Comparison of ENCODE assay signal across 15 cellular contexts in the genomic region with DNA sequence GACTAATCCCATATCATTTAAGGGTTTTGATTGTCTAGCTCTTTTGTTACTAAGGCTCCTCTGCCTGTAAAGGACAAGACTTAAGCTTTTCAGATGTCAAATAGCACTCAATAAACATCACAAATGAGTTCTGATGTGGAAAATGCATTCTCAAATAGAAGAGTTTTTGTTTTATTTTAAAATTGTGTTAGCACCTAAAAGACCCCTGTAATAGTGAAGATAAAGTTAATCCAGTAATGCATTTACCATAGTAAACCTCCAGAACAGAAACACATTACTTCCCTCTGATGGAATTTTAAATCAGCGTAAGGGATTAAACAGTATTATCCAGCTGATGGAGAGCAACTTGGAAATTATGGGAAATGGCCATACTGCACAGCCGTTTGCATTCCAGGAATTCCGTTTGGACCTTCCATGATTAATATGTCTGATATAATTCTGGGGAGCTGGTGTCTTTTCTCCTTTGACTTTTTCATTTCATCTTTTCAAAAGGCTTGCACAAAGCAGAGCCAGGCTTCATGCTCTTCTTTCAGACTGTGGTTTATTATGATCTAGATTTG.
A peak's percentile ranks its signal among the peaks of the same experiment; 100 is the strongest.
DNase-seq lines count a peak whose midpoint lies in the region; ATAC-seq and TF ChIP-seq lines count a peak whose summit lies in the region.
"Had no signal": no experiment of that assay in that cellular context is flagged by ENCODE, and none has a peak within 500 bp of the region (broad histone marks: within the 10 kb centered on the region; RNA-seq: fewer than 3 reads in every experiment).

No MANE protein-coding gene starts in this region.

- intact Hi-C loops in left colon (cut with DNase I, micrococcal nuclease): no loop called here
- intact Hi-C loops in activated T-helper 2 cell treated with anti-CD3 and anti-CD28 coated beads, Interferon-gamma antibody, Interleukin-2, Interleukin-4, amounts not matched to agents 10 μg/mL and 5 μg/mL and 100 μg/mL, durations not matched to agents 14 hours and 24 hours and 36 hours (cut with micrococcal nuclease): no loop called here

- TF ChIP-seq CTCF in fibroblast of villous mesenchyme (IDR thresholded peaks at IDR 0.05; ENCODE audit: insufficient read depth, low read depth, low read length): no peak

- H3K4me1 ChIP-seq in HUES6 (ENCODE audit: control insufficient read depth, insufficient read depth, low read length): peaks cover 8% of the 10 kb centered on the region; the same call in 1 of the 2 replicates
- H3K4me1 ChIP-seq: BLaER1, Caco-2 had no signal

- H3K27me3 ChIP-seq in HUES6 (ENCODE audit: control insufficient read depth, insufficient read depth, low read length): no peaks in the 10 kb centered on the region
- H3K27me3 ChIP-seq: BLaER1 had no signal

- H3K36me3 Mint-ChIP-seq in activated T-helper 2 cell treated with anti-CD3 and anti-CD28 coated beads, Interferon-gamma antibody, Interleukin-2, Interleukin-4, amounts not matched to agents 10 μg/mL and 5 μg/mL and 100 μg/mL, durations not matched to agents 14 hours and 24 hours and 36 hours (ENCODE audit: low read depth): no peaks in the 10 kb centered on the region

- DNase-seq in A172 (ENCODE audit: low spot score): peak; percentile 30
- peak; percentile 7 for DNase-seq in fibroblast of villous mesenchyme (ENCODE audit: low read depth)
- DNase-seq in NCI-H2196 treated with DMSO at 0.1 percent for 48 hours (lab: John Stamatoyannopoulos, UW; ENCODE audit: unreplicated experiment): no peak
- DNase-seq in left colon: no peak
- DNase-seq in activated T-helper 2 cell treated with anti-CD3 and anti-CD28 coated beads, Interferon-gamma antibody, Interleukin-2, Interleukin-4, amounts not matched to agents 10 μg/mL and 5 μg/mL and 100 μg/mL, durations not matched to agents 14 hours and 24 hours and 36 hours (ENCODE audit: low spot score): no peak
- DNase-seq: AML-193; Caco-2; CD8-positive, alpha-beta memory T cell; DMS53 had no signal

- 0 out of 2 replicates have a peak, but pooled peaks cover 2% of the 10 kb centered on the region for H3K9me3 ChIP-seq in HUES6 (ENCODE audit: control insufficient read depth, insufficient read depth, low read depth, low read length)
- H3K9me3 ChIP-seq: BLaER1, Caco-2 had no signal

- peaks cover 8% of the 10 kb centered on the region for H3K27me3 Mint-ChIP-seq in activated T-helper 2 cell treated with anti-CD3 and anti-CD28 coated beads, Interferon-gamma antibody, Interleukin-2, Interleukin-4, amounts not matched to agents 10 μg/mL and 5 μg/mL and 100 μg/mL, durations not matched to agents 14 hours and 24 hours and 36 hours (ENCODE audit: low read depth)
- H3K27me3 Mint-ChIP-seq: CD8-positive, alpha-beta memory T cell had no signal

- H3K4me3 Mint-ChIP-seq in activated T-helper 2 cell treated with anti-CD3 and anti-CD28 coated beads, Interferon-gamma antibody, Interleukin-2, Interleukin-4, amounts not matched to agents 10 μg/mL and 5 μg/mL and 100 μg/mL, durations not matched to agents 14 hours and 24 hours and 36 hours (ENCODE audit: low read depth): no peak overlapping the region
- H3K4me3 Mint-ChIP-seq: CD8-positive, alpha-beta memory T cell had no signal

- no peak overlapping the region for H3K27ac Mint-ChIP-seq in activated T-helper 2 cell treated with anti-CD3 and anti-CD28 coated beads, Interferon-gamma antibody, Interleukin-2, Interleukin-4, amounts not matched to agents 10 μg/mL and 5 μg/mL and 100 μg/mL, durations not matched to agents 14 hours and 24 hours and 36 hours

- 0 out of 2 replicates have a peak overlapping the region, but pooled peaks have one; percentile 45 for H3K27ac ChIP-seq in HUES6 (ENCODE audit: low read depth, low read length)
- H3K27ac ChIP-seq: 22Rv1, BLaER1 had no signal

- H3K9me3 Mint-ChIP-seq in activated T-helper 2 cell treated with anti-CD3 and anti-CD28 coated beads, Interferon-gamma antibody, Interleukin-2, Interleukin-4, amounts not matched to agents 10 μg/mL and 5 μg/mL and 100 μg/mL, durations not matched to agents 14 hours and 24 hours and 36 hours: no peaks in the 10 kb centered on the region

- H3K4me1 Mint-ChIP-seq in activated T-helper 2 cell treated with anti-CD3 and anti-CD28 coated beads, Interferon-gamma antibody, Interleukin-2, Interleukin-4, amounts not matched to agents 10 μg/mL and 5 μg/mL and 100 μg/mL, durations not matched to agents 14 hours and 24 hours and 36 hours (ENCODE audit: low read depth): no peaks in the 10 kb centered on the region

- no peak for ATAC-seq in SK-N-SH treated with all-trans-retinoic acid at 6 μM for 48 hours
- no peak for ATAC-seq in left colon
- ATAC-seq in GM21390 (IDR thresholded peaks at IDR 0.05; ENCODE audit: unreplicated experiment): no peak
- ATAC-seq: HepG2 had no signal

- H3K36me3 ChIP-seq in HUES6 (ENCODE audit: control insufficient read depth, insufficient read depth, low read length): no peaks in the 10 kb centered on the region
- H3K36me3 ChIP-seq: BLaER1 had no signal

- H3K9ac ChIP-seq in HUES6 (ENCODE audit: low read length): no peak overlapping the region
- H3K9ac ChIP-seq: BLaER1 had no signal

- H3K4me3 ChIP-seq in HUES6 (ENCODE audit: low read depth, low read length): no peak overlapping the region
- H3K4me3 ChIP-seq in fibroblast of villous mesenchyme (ENCODE audit: low read depth, low read length): no peak overlapping the region
- H3K4me3 ChIP-seq: BLaER1 had no signal

TF ChIP-seq in SK-N-SH treated with all-trans-retinoic acid at 6 μM for 48 hours, 23 proteins besides CTCF, POLR2A, EP300 and RAD21:
- TF ChIP-seq ARNTL (CRISPR knock-in tag; IDR thresholded peaks at IDR 0.05; ENCODE audit: borderline replicate concordance, low read depth) (no peak), ESRRG (CRISPR knock-in tag; IDR thresholded peaks at IDR 0.05) (no peak), GLIS3 (CRISPR knock-in tag; IDR thresholded peaks at IDR 0.05) (peak; percentile 79; the same call in 1 of the 2 replicates), CSDC2 (CRISPR knock-in tag; IDR thresholded peaks at IDR 0.05) (peak; percentile 70; the same call in 1 of the 2 replicates), ISL1 (CRISPR knock-in tag; IDR thresholded peaks at IDR 0.05) (peak; percentile 81), ZNF565 (CRISPR knock-in tag; conservative IDR thresholded peaks at IDR 0.05; ENCODE audit: low read depth) (no peak)
- TF ChIP-seq, protein P1, sequence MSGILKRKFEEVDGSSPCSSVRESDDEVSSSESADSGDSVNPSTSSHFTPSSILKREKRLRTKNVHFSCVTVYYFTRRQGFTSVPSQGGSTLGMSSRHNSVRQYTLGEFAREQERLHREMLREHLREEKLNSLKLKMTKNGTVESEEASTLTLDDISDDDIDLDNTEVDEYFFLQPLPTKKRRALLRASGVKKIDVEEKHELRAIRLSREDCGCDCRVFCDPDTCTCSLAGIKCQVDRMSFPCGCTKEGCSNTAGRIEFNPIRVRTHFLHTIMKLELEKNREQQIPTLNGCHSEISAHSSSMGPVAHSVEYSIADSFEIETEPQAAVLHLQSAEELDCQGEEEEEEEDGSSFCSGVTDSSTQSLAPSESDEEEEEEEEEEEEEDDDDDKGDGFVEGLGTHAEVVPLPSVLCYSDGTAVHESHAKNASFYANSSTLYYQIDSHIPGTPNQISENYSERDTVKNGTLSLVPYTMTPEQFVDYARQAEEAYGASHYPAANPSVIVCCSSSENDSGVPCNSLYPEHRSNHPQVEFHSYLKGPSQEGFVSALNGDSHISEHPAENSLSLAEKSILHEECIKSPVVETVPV (CRISPR knock-in tag; IDR thresholded peaks at IDR 0.05): peak; percentile 35; the same call in 1 of the 2 replicates

Comparison
In these comparisons a context has a peak if more than half of its experiments do, and no peak if none do; other contexts are left out.
1. DNase-seq: peak in A172 (single experiment) and fibroblast of villous mesenchyme (single experiment); none in NCI-H2196 treated with DMSO at 0.1 percent for 48 hours (single experiment), left colon (0 of 2) and activated T-helper 2 cell treated with anti-CD3 and anti-CD28 coated beads, Interferon-gamma antibody, Interleukin-2, Interleukin-4, amounts not matched to agents 10 μg/mL and 5 μg/mL and 100 μg/mL, durations not matched to agents 14 hours and 24 hours and 36 hours (single experiment).